ENCODE assay signal across 33 cellular contexts in genomic region chr5:148554621-148555020, GRCh38.
"Had no signal": no experiment of that assay in that cellular context is flagged by ENCODE, and none has a peak within 500 bp of the region (broad histone marks: within the 10 kb centered on the region; RNA-seq: fewer than 3 reads in every experiment).

No MANE protein-coding gene starts in this region.

- H3K4me3 Mint-ChIP-seq: activated naive CD4-positive, alpha-beta T cell treated with anti-CD3 and anti-CD28 coated beads for 36 hours; activated naive CD4-positive, alpha-beta T cell treated with anti-CD3 and anti-CD28 coated beads, Interleukin-2, amount 10 ng/mL, durations not matched to agents 7 days and 5 days; activated naive CD4-positive, alpha-beta T cell treated with anti-CD3 and anti-CD28 coated beads, Interleukin-2, amount 50 U/mL, for 24 hours; activated naive CD8-positive, alpha-beta T cell; activated naive CD8-positive, alpha-beta T cell treated with anti-CD3 and anti-CD28 coated beads for 36 hours; activated naive CD8-positive, alpha-beta T cell treated with anti-CD3 and anti-CD28 coated beads, Interleukin-2, amount 10 ng/mL, durations not matched to agents 7 days and 5 days; activated naive CD8-positive, alpha-beta T cell treated with anti-CD3 and anti-CD28 coated beads, Interleukin-2, amount 50 U/mL, for 24 hours; activated T-cell treated with anti-CD3 and anti-CD28 coated beads, Interleukin-2, amount 50 U/mL, for 24 hours; activated T-cell treated with anti-CD3 and anti-CD28 coated beads, Interleukin-2, amount 50 U/mL, for 4 hours; activated T-cell treated with anti-CD3 and anti-CD28 coated beads, Interleukin-2, amount 50 U/mL, for 72 hours; activated T-helper 1 cell treated with anti-CD3 and anti-CD28 coated beads, Interleukin-12 subunit alpha, Interleukin-12 subunit beta, Interleukin-2, Interleukin-4 antibody, amounts not matched to agents 30 ng/mL and 10 ng/mL and 1 ng/mL, durations not matched to agents 14 hours and 24 hours and 36 hours; activated T-helper 17 cell treated with anti-CD3 and anti-CD28 coated beads, Interleukin-2, amount 50 U/mL, for 72 hours; brain; central memory CD8-positive, alpha-beta T cell had no signal

- DNase-seq: activated effector memory CD4-positive, alpha-beta T cell treated with anti-CD3 and anti-CD28 coated beads, Interleukin-2, amount 50 U/mL, for 16 hours; activated effector memory CD4-positive, alpha-beta T cell treated with Interleukin-2 at 50 U/mL for 16 hours; activated gamma-delta T cell; activated gamma-delta T cell treated with Interleukin-2 at 50 U/mL for 16 hours; activated naive CD4-positive, alpha-beta T cell; activated naive CD4-positive, alpha-beta T cell treated with anti-CD3 and anti-CD28 coated beads for 36 hours; activated naive CD4-positive, alpha-beta T cell treated with anti-CD3 and anti-CD28 coated beads, Interleukin-2, amount 10 ng/mL, durations not matched to agents 7 days and 5 days; activated naive CD4-positive, alpha-beta T cell treated with anti-CD3 and anti-CD28 coated beads, Interleukin-2, amount 50 U/mL, for 16 hours; activated naive CD4-positive, alpha-beta T cell treated with Interleukin-2 at 50 U/mL for 16 hours; activated naive CD8-positive, alpha-beta T cell treated with anti-CD3 and anti-CD28 coated beads for 36 hours; activated naive CD8-positive, alpha-beta T cell treated with anti-CD3 and anti-CD28 coated beads, Interleukin-2, amount 10 ng/mL, durations not matched to agents 7 days and 5 days; activated naive CD8-positive, alpha-beta T cell treated with anti-CD3 and anti-CD28 coated beads, Interleukin-2, amount 50 U/mL, for 24 hours; activated T-cell treated with anti-CD3 and anti-CD28 coated beads, Interleukin-2, amount 50 U/mL, for 1 hour; activated T-cell treated with anti-CD3 and anti-CD28 coated beads, Interleukin-2, amount 50 U/mL, for 24 hours; activated T-cell treated with anti-CD3 and anti-CD28 coated beads, Interleukin-2, amount 50 U/mL, for 4 hours; activated T-cell treated with anti-CD3 and anti-CD28 coated beads, Interleukin-2, amount 50 U/mL, for 72 hours; adrenal gland; amniotic stem cell; amygdala; aorta; body of pancreas; brain microvascular endothelial cell; central memory CD4-positive, alpha-beta T cell; cerebellar nuclear complex had no signal

- H3K4me1 Mint-ChIP-seq: activated naive CD4-positive, alpha-beta T cell treated with anti-CD3 and anti-CD28 coated beads, Interleukin-2, amount 10 ng/mL, durations not matched to agents 7 days and 5 days; activated naive CD4-positive, alpha-beta T cell treated with anti-CD3 and anti-CD28 coated beads, Interleukin-2, amount 50 U/mL, for 24 hours; activated naive CD8-positive, alpha-beta T cell treated with anti-CD3 and anti-CD28 coated beads for 36 hours; activated naive CD8-positive, alpha-beta T cell treated with anti-CD3 and anti-CD28 coated beads, Interleukin-2, amount 10 ng/mL, durations not matched to agents 7 days and 5 days; activated naive CD8-positive, alpha-beta T cell treated with anti-CD3 and anti-CD28 coated beads, Interleukin-2, amount 50 U/mL, for 24 hours; activated T-helper 17 cell treated with anti-CD3 and anti-CD28 coated beads, Interleukin-2, amount 50 U/mL, for 72 hours; brain; central memory CD8-positive, alpha-beta T cell had no signal

- H3K9me3 Mint-ChIP-seq: activated naive CD4-positive, alpha-beta T cell treated with anti-CD3 and anti-CD28 coated beads for 36 hours; activated naive CD4-positive, alpha-beta T cell treated with anti-CD3 and anti-CD28 coated beads, Interleukin-2, amount 10 ng/mL, durations not matched to agents 7 days and 5 days; activated naive CD4-positive, alpha-beta T cell treated with anti-CD3 and anti-CD28 coated beads, Interleukin-2, amount 50 U/mL, for 24 hours; activated naive CD8-positive, alpha-beta T cell treated with anti-CD3 and anti-CD28 coated beads for 36 hours; activated naive CD8-positive, alpha-beta T cell treated with anti-CD3 and anti-CD28 coated beads, Interleukin-2, amount 10 ng/mL, durations not matched to agents 7 days and 5 days; activated naive CD8-positive, alpha-beta T cell treated with anti-CD3 and anti-CD28 coated beads, Interleukin-2, amount 50 U/mL, for 24 hours; activated T-cell treated with anti-CD3 and anti-CD28 coated beads, Interleukin-2, amount 50 U/mL, for 24 hours; activated T-cell treated with anti-CD3 and anti-CD28 coated beads, Interleukin-2, amount 50 U/mL, for 4 hours; activated T-cell treated with anti-CD3 and anti-CD28 coated beads, Interleukin-2, amount 50 U/mL, for 72 hours; activated T-helper 1 cell treated with anti-CD3 and anti-CD28 coated beads, Interleukin-12 subunit alpha, Interleukin-12 subunit beta, Interleukin-2, Interleukin-4 antibody, amounts not matched to agents 30 ng/mL and 10 ng/mL and 1 ng/mL, durations not matched to agents 14 hours and 24 hours and 36 hours; activated T-helper 17 cell treated with anti-CD3 and anti-CD28 coated beads, Interleukin-2, amount 50 U/mL, for 72 hours; activated T-helper 2 cell treated with anti-CD3 and anti-CD28 coated beads, Interferon-gamma antibody, Interleukin-2, Interleukin-4, amounts not matched to agents 10 μg/mL and 5 μg/mL and 100 μg/mL, durations not matched to agents 14 hours and 24 hours and 36 hours; brain; central memory CD8-positive, alpha-beta T cell had no signal

- H3K9me3 ChIP-seq: adrenal gland, ascending aorta, body of pancreas, breast epithelium had no signal

- ATAC-seq: activated naive CD8-positive, alpha-beta T cell treated with anti-CD3 and anti-CD28 coated beads, Interleukin-2, amount 50 U/mL, for 24 hours; activated T-cell treated with anti-CD3 and anti-CD28 coated beads, Interleukin-2, amount 50 U/mL, for 4 hours; activated T-cell treated with anti-CD3 and anti-CD28 coated beads, Interleukin-2, amount 50 U/mL, for 72 hours; activated T-helper 17 cell treated with anti-CD3 and anti-CD28 coated beads, Interleukin-2, amount 50 U/mL, for 72 hours; body of pancreas had no signal

- H3K27ac Mint-ChIP-seq: activated naive CD4-positive, alpha-beta T cell treated with anti-CD3 and anti-CD28 coated beads for 36 hours; activated naive CD4-positive, alpha-beta T cell treated with anti-CD3 and anti-CD28 coated beads, Interleukin-2, amount 10 ng/mL, durations not matched to agents 7 days and 5 days; activated naive CD4-positive, alpha-beta T cell treated with anti-CD3 and anti-CD28 coated beads, Interleukin-2, amount 50 U/mL, for 24 hours; activated naive CD8-positive, alpha-beta T cell; activated naive CD8-positive, alpha-beta T cell treated with anti-CD3 and anti-CD28 coated beads for 36 hours; activated naive CD8-positive, alpha-beta T cell treated with anti-CD3 and anti-CD28 coated beads, Interleukin-2, amount 10 ng/mL, durations not matched to agents 7 days and 5 days; activated naive CD8-positive, alpha-beta T cell treated with anti-CD3 and anti-CD28 coated beads, Interleukin-2, amount 50 U/mL, for 24 hours; activated T-cell treated with anti-CD3 and anti-CD28 coated beads, Interleukin-2, amount 50 U/mL, for 24 hours; activated T-cell treated with anti-CD3 and anti-CD28 coated beads, Interleukin-2, amount 50 U/mL, for 72 hours; activated T-helper 1 cell treated with anti-CD3 and anti-CD28 coated beads, Interleukin-12 subunit alpha, Interleukin-12 subunit beta, Interleukin-2, Interleukin-4 antibody, amounts not matched to agents 30 ng/mL and 10 ng/mL and 1 ng/mL, durations not matched to agents 14 hours and 24 hours and 36 hours; activated T-helper 17 cell treated with anti-CD3 and anti-CD28 coated beads, Interleukin-2, amount 50 U/mL, for 72 hours; activated T-helper 2 cell treated with anti-CD3 and anti-CD28 coated beads, Interferon-gamma antibody, Interleukin-2, Interleukin-4, amounts not matched to agents 10 μg/mL and 5 μg/mL and 100 μg/mL, durations not matched to agents 14 hours and 24 hours and 36 hours; brain had no signal

- H3K36me3 Mint-ChIP-seq: activated naive CD4-positive, alpha-beta T cell treated with anti-CD3 and anti-CD28 coated beads, Interleukin-2, amount 10 ng/mL, durations not matched to agents 7 days and 5 days; activated naive CD4-positive, alpha-beta T cell treated with anti-CD3 and anti-CD28 coated beads, Interleukin-2, amount 50 U/mL, for 24 hours; activated naive CD8-positive, alpha-beta T cell; activated naive CD8-positive, alpha-beta T cell treated with anti-CD3 and anti-CD28 coated beads for 36 hours; activated naive CD8-positive, alpha-beta T cell treated with anti-CD3 and anti-CD28 coated beads, Interleukin-2, amount 10 ng/mL, durations not matched to agents 7 days and 5 days; brain had no signal

- H3K27me3 Mint-ChIP-seq: activated naive CD4-positive, alpha-beta T cell treated with anti-CD3 and anti-CD28 coated beads, Interleukin-2, amount 10 ng/mL, durations not matched to agents 7 days and 5 days; activated naive CD8-positive, alpha-beta T cell treated with anti-CD3 and anti-CD28 coated beads, Interleukin-2, amount 50 U/mL, for 24 hours had no signal
